8 cellular contexts compared by ENCODE assay signal in genomic region chr5:134101686-134102439, GRCh38. TPM values are rescaled to one million over a fixed set of nuclear protein-coding genes. Genes with fewer than 3 reads are reported as not detected.
A peak's percentile ranks its signal among the peaks of the same experiment; 100 is the strongest.
DNase-seq lines count a peak whose midpoint lies in the region; ATAC-seq, FAIRE-seq and TF ChIP-seq lines count a peak whose summit lies in the region.

No MANE protein-coding gene starts in this region.

- peaks cover 0 to 22% (median 0%) of the 10 kb centered on the region in 3 donors for H3K4me1 ChIP-seq in gastroesophageal sphincter

- TF ChIP-seq CTCF in AG04449 (IDR thresholded peaks at IDR 0.05; ENCODE audit: insufficient read depth, low read length, missing control alignments) (peak; percentile 93), gastroesophageal sphincter (IDR thresholded peaks at IDR 0.05) (peak in 3 of 4 experiments; percentile 68 to 97 (median 71))

- TF ChIP-seq EP300 in gastroesophageal sphincter (IDR thresholded peaks at IDR 0.05) = no peak

- H3K4me3 ChIP-seq in AG04449 (ENCODE audit: low read depth, low read length) (no peak overlapping the region), gastroesophageal sphincter (no peak overlapping the region)

- no peak for DNase-seq in AG04449 (ENCODE audit: low read depth, low spot score)
- DNase-seq in GM19238 (ENCODE audit: insufficient read length, low spot score) = peak; percentile 71
- peak; percentile 39 for DNase-seq in RCC 7860 (ENCODE audit: low spot score)
- peak; percentile 62 for DNase-seq in activated effector memory CD4-positive, alpha-beta T cell treated with Interleukin-2 at 50 U/mL for 16 hours
- peak; percentile 22 for DNase-seq in pons (ENCODE audit: low spot score)
- DNase-seq in H4 (ENCODE audit: low spot score) = no peak

- H3K27ac ChIP-seq in gastroesophageal sphincter = no peak overlapping the region

- H3K27me3 ChIP-seq in gastroesophageal sphincter = no peaks in the 10 kb centered on the region

- TF ChIP-seq POLR2A in gastroesophageal sphincter (IDR thresholded peaks at IDR 0.05) = no peak

- CTCF ChIA-PET in AG04449 (lab: Yijun Ruan, JAX) = interaction anchor here (0.9 to 7.2 kb wide), 20 partner anchors 8 to 187 kb away, joined by 3 to 89 read pairs (median 4); partner anchors contain the start of gene TCF7

- POLR2A ChIA-PET in AG04449 (lab: Yijun Ruan, JAX) = no interaction called here

- 40 to 60% methylated on average over 1 of the region's 20 CpGs for WGBS in gastroesophageal sphincter (ENCODE audit: low coverage in 1 of 2), 2 donors

- H3K36me3 ChIP-seq in gastroesophageal sphincter = no peaks in the 10 kb centered on the region

- no peaks in the 10 kb centered on the region for H3K9me3 ChIP-seq in gastroesophageal sphincter

- ATAC-seq in gastroesophageal sphincter (peak; percentile 74), HG02642 (IDR thresholded peaks at IDR 0.05; ENCODE audit: poor library complexity, unreplicated experiment) (no peak)

- no peak for FAIRE-seq in RCC 7860 (lab: Jason Lieb, UNC)

RNA-seq across cellular contexts. Expression of gene TCF7, which starts 12.6 kb away (rescaled TPM):
- 1 to 10 TPM in 2 of 4 donors, under 1 TPM in 2; 0.94 to 1.4 (median 1.1) TPM for total RNA-seq in gastroesophageal sphincter
- 1.5 and 2.9 TPM in 2 replicates for total RNA-seq in H4 (2014; rRNA removed; shearing (Covaris generic))

Comparison
In these comparisons a context has a peak if more than half of its experiments do, and no peak if none do; other contexts are left out.
1. DNase-seq: peak in GM19238 (single experiment), RCC 7860 (single experiment), activated effector memory CD4-positive, alpha-beta T cell treated with Interleukin-2 at 50 U/mL for 16 hours (single experiment) and pons (single experiment); none in AG04449 (single experiment) and H4 (single experiment).